1 cellular context compared by ENCODE assay signal in genomic region chr17:65268832-65269231, GRCh38.
TF ChIP-seq lines count a peak whose summit lies in the region.

No MANE protein-coding gene starts in this region.

TF ChIP-seq in GM23338, 12 proteins besides CTCF, POLR2A, EP300 and RAD21:
- TF ChIP-seq ZNF462 (CRISPR knock-in tag; IDR thresholded peaks at IDR 0.05) = no peak
- TF ChIP-seq STAT1 (IDR thresholded peaks at IDR 0.05; ENCODE audit: unreplicated experiment) = no peak
- TF ChIP-seq ZNF114 (CRISPR knock-in tag; IDR thresholded peaks at IDR 0.05) = no peak
- no peak for TF ChIP-seq EZH2 (IDR thresholded peaks at IDR 0.05; ENCODE audit: low read depth, unreplicated experiment)
- TF ChIP-seq ETS1 (IDR thresholded peaks at IDR 0.05) = no peak
- no peak for TF ChIP-seq JUNB (IDR thresholded peaks at IDR 0.05; ENCODE audit: unreplicated experiment)
- no peak for TF ChIP-seq REST (IDR thresholded peaks at IDR 0.05; ENCODE audit: unreplicated experiment)
- no peak for TF ChIP-seq ZNF331 (CRISPR knock-in tag; IDR thresholded peaks at IDR 0.05; ENCODE audit: low read depth)
- TF ChIP-seq NANOG (IDR thresholded peaks at IDR 0.05; ENCODE audit: borderline replicate concordance) = no peak
- no peak for TF ChIP-seq CREB1 (CRISPR knock-in tag; IDR thresholded peaks at IDR 0.05; ENCODE audit: low read depth)
- no peak for TF ChIP-seq EZH2phosphoT487 (IDR thresholded peaks at IDR 0.05; ENCODE audit: unreplicated experiment)
- no peak for TF ChIP-seq POLR2AphosphoS5 (IDR thresholded peaks at IDR 0.05; ENCODE audit: low read depth)
